8 cellular contexts compared by ENCODE assay signal in the genomic region with DNA sequence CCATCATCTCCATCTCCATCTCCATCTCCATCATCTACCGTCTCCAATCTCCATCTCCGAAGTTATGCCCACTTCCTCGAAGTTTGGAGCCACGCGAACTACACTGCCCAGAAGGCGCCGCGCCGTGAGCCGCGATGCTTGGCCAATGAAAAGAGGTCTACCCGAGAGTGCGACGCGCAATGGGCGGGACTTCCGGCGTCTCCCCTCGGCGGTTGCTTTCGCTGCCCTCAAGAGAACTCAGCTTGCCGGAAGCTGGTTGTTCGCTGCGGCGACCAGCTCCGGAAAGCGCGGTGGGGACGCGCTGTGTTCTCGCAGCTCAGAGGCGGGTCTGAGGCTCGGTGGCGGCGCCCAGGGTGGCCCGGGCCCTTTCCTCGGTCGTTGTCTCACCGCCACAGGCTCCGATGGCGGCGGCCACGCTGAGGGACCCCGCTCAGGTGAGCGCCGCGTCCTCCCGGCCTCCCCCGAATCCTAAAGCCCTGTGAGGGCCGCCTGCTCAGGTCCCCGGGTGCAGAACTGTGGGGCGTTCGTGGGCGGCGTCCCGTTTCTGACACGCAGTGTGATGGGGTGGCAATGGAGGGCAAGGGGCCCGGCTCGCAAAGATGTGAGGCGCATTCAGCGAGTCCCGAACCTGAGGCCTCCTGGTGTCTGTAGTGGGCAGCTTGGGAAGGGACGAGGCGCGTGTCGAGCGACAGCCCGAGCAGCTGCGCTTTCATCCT. TPM values are rescaled to one million over a fixed set of nuclear protein-coding genes. Genes with fewer than 3 reads are reported as not detected.
A peak's percentile ranks its signal among the peaks of the same experiment; 100 is the strongest.
DNase-seq lines count a peak whose midpoint lies in the region; ATAC-seq and TF ChIP-seq lines count a peak whose summit lies in the region.
"Not testable (repeated sequence)": the region's sequence is repeated elsewhere in the genome, so short reads cannot be mapped to it uniquely, and the experiment has no call there.

A gene (plus strand): TSS at position 259 of the 716 bp plus-strand sequence. CDS start 143 bp downstream, at position 402.

- H3K36me3 ChIP-seq in SU-DHL-6 (ENCODE audit: low read length), result not testable (repeated sequence)
- H3K36me3 ChIP-seq in heart left ventricle (peaks cover 0 to 13% (median 7%) of the 10 kb centered on the region in 9 donors), tibial nerve (peaks cover 0 to 46% (median 0%) of the 10 kb centered on the region in 3 donors)

- peak within 1 kb of the TSS; percentile 32 for H2AFZ ChIP-seq in SU-DHL-6 (ENCODE audit: low read depth, low read length, severe bottlenecking)

- H3K4me2 ChIP-seq in SU-DHL-6 (ENCODE audit: low read depth, low read length, poor library complexity, severe bottlenecking), result peak within 1 kb of the TSS; percentile 52

- H3K79me2 ChIP-seq in SU-DHL-6 (ENCODE audit: insufficient read depth, low read length), result not testable (repeated sequence)

- not testable (repeated sequence) for H3K27ac ChIP-seq in SU-DHL-6 (ENCODE audit: low read depth, low read length)
- H3K27ac ChIP-seq in heart left ventricle (peak within 1 kb of the TSS; percentile 67 to 96 (median 89)), tibial nerve (peak within 1 kb of the TSS in 3 of 4 donors; percentile 76 to 85 (median 78))

- not testable (repeated sequence) for H3K9me3 ChIP-seq in SU-DHL-6 (ENCODE audit: insufficient read depth, low read length)
- peaks cover 0 to 59% (median 0%) of the 10 kb centered on the region in 12 donors for H3K9me3 ChIP-seq in heart left ventricle
- peaks cover 0 to 72% (median 8%) of the 10 kb centered on the region in 4 donors for H3K9me3 ChIP-seq in tibial nerve

- intact Hi-C loops in heart left ventricle (cut with DNase I), result not testable (repeated sequence)

- peaks cover 0 to 11% (median 7%) of the 10 kb centered on the region in 12 donors for H3K4me1 ChIP-seq in heart left ventricle
- not testable (repeated sequence) for H3K4me1 ChIP-seq in tibial nerve

- ATAC-seq in HG02678 (IDR thresholded peaks at IDR 0.05; ENCODE audit: unreplicated experiment) (peak; percentile 98), heart left ventricle (peak; percentile 100)

- H3K9ac ChIP-seq in SU-DHL-6 (ENCODE audit: low read length), result peak within 1 kb of the TSS; percentile 65

- not testable (repeated sequence) for H3K27me3 ChIP-seq in SU-DHL-6 (ENCODE audit: low read length); heart left ventricle; tibial nerve

- peak in 1 of 2 donors; percentile 95 for TF ChIP-seq POLR2A in heart left ventricle (IDR thresholded peaks at IDR 0.05)
- TF ChIP-seq POLR2A in tibial nerve (IDR thresholded peaks at IDR 0.05), result peak in 1 of 2 donors; percentile 48

- not testable (repeated sequence) for H3F3A ChIP-seq in SU-DHL-6 (ENCODE audit: insufficient read depth)

- H4K20me1 ChIP-seq in SU-DHL-6 (ENCODE audit: low read depth, low read length), result not testable (repeated sequence)

- not testable (repeated sequence) for TF ChIP-seq CTCF in GM12864 (IDR thresholded peaks at IDR 0.05; ENCODE audit: low read depth, low read length, missing control alignments); SU-DHL-6 (IDR thresholded peaks at IDR 0.05; ENCODE audit: insufficient read depth, low read length, poor library complexity, severe bottlenecking); heart left ventricle (IDR thresholded peaks at IDR 0.05); tibial nerve (IDR thresholded peaks at IDR 0.05)

- peak; percentile 92 for DNase-seq in GM12864 (ENCODE audit: low read depth)
- peak; percentile 81 for DNase-seq in NCI-H128 (lab: John Stamatoyannopoulos, UW; ENCODE audit: unreplicated experiment)
- DNase-seq in activated naive CD8-positive, alpha-beta T cell treated with anti-CD3 and anti-CD28 coated beads, Interleukin-2, amount 50 U/mL, for 16 hours (ENCODE audit: low read depth, low spot score), result peak; percentile 92
- DNase-seq in heart left ventricle, result peak; percentile 96 to 98 (median 97)
- peak; percentile 62 for DNase-seq in pons (ENCODE audit: low spot score)
- DNase-seq in tibial nerve (ENCODE audit: low spot score in 2 of 2), result peak; percentile 83 to 88

- TF ChIP-seq EP300 in tibial nerve (IDR thresholded peaks at IDR 0.05), result peak in 1 of 2 donors; percentile 75

- 0 to 1% (median 0%) methylated on average over 32 to 61 of the region's 69 CpGs for WGBS in heart left ventricle, 4 donors
- 1% methylated on average over 31 to 55 of the region's 69 CpGs for WGBS in tibial nerve, 2 donors

- H3K9me2 ChIP-seq in SU-DHL-6 (replicated peaks; ENCODE audit: insufficient read depth, low read length), result not testable (repeated sequence)

- H3K4me3 ChIP-seq in GM12864 (ENCODE audit: low read depth, low read length) (peak within 1 kb of the TSS; percentile 67), SU-DHL-6 (ENCODE audit: insufficient read depth, low read length, poor library complexity, severe bottlenecking) (peak within 1 kb of the TSS; percentile 52), heart left ventricle (peak within 1 kb of the TSS; percentile 73 to 100 (median 88)), tibial nerve (peak within 1 kb of the TSS; percentile 42 to 90 (median 54))

RNA-seq across cellular contexts. Expression of the gene that starts here (rescaled TPM):
- total RNA-seq in heart left ventricle (1 to 10 TPM; 4.1 to 7.3 (median 4.9) TPM), tibial nerve (10 to 100 TPM in 3 of 4 donors, 1 to 10 TPM in 1; 2.6 to 31.8 (median 16.0) TPM)
- polyA plus RNA-seq in heart left ventricle, result 1 to 10 TPM; 4.4 to 5.5 TPM
